In the genomic region with DNA sequence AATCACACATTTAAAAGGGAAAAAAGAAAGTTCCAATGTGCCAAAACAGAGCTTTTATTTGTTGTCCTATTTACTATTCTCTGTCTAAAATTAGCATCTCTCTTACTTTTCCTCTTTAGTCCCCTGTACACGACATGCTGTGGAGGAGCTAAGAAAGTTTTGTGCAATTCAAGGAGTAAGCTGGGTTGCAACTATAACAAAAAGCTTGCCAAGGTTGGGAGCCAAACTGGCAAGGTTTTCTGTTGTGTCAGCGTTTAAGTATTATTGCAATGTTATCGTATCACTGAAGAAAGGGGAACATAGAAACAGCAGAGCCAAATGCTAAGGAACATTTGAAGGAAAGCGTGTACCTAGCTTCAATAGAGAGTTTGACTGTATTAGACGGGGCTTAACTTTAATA, we compare ENCODE assay signal across 1 cellular context.
TF ChIP-seq lines count a peak whose summit lies in the region.

No MANE protein-coding gene starts in this region.

TF ChIP-seq in GM12878, 131 proteins besides CTCF, POLR2A, EP300 and RAD21 (continued from another document):
- TF ChIP-seq, protein P1, sequence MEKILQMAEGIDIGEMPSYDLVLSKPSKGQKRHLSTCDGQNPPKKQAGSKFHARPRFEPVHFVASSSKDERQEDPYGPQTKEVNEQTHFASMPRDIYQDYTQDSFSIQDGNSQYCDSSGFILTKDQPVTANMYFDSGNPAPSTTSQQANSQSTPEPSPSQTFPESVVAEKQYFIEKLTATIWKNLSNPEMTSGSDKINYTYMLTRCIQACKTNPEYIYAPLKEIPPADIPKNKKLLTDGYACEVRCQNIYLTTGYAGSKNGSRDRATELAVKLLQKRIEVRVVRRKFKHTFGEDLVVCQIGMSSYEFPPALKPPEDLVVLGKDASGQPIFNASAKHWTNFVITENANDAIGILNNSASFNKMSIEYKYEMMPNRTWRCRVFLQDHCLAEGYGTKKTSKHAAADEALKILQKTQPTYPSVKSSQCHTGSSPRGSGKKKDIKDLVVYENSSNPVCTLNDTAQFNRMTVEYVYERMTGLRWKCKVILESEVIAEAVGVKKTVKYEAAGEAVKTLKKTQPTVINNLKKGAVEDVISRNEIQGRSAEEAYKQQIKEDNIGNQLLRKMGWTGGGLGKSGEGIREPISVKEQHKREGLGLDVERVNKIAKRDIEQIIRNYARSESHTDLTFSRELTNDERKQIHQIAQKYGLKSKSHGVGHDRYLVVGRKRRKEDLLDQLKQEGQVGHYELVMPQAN (conservative IDR thresholded peaks at IDR 0.05): no peak
- TF ChIP-seq, protein P2, sequence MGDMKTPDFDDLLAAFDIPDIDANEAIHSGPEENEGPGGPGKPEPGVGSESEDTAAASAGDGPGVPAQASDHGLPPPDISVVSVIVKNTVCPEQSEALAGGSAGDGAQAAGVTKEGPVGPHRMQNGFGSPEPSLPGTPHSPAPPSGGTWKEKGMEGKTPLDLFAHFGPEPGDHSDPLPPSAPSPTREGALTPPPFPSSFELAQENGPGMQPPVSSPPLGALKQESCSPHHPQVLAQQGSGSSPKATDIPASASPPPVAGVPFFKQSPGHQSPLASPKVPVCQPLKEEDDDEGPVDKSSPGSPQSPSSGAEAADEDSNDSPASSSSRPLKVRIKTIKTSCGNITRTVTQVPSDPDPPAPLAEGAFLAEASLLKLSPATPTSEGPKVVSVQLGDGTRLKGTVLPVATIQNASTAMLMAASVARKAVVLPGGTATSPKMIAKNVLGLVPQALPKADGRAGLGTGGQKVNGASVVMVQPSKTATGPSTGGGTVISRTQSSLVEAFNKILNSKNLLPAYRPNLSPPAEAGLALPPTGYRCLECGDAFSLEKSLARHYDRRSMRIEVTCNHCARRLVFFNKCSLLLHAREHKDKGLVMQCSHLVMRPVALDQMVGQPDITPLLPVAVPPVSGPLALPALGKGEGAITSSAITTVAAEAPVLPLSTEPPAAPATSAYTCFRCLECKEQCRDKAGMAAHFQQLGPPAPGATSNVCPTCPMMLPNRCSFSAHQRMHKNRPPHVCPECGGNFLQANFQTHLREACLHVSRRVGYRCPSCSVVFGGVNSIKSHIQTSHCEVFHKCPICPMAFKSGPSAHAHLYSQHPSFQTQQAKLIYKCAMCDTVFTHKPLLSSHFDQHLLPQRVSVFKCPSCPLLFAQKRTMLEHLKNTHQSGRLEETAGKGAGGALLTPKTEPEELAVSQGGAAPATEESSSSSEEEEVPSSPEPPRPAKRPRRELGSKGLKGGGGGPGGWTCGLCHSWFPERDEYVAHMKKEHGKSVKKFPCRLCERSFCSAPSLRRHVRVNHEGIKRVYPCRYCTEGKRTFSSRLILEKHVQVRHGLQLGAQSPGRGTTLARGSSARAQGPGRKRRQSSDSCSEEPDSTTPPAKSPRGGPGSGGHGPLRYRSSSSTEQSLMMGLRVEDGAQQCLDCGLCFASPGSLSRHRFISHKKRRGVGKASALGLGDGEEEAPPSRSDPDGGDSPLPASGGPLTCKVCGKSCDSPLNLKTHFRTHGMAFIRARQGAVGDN (IDR thresholded peaks at IDR 0.05): no peak
- no peak for TF ChIP-seq TCF12 (IDR thresholded peaks at IDR 0.05; ENCODE audit: low read depth, low read length)
- TF ChIP-seq, protein P3, sequence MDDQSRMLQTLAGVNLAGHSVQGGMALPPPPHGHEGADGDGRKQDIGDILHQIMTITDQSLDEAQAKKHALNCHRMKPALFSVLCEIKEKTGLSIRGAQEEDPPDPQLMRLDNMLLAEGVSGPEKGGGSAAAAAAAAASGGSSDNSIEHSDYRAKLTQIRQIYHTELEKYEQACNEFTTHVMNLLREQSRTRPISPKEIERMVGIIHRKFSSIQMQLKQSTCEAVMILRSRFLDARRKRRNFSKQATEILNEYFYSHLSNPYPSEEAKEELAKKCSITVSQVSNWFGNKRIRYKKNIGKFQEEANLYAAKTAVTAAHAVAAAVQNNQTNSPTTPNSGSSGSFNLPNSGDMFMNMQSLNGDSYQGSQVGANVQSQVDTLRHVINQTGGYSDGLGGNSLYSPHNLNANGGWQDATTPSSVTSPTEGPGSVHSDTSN (IDR thresholded peaks at IDR 0.05; ENCODE audit: insufficient replicate concordance, low read depth, low read length): no peak
